In the genomic region with DNA sequence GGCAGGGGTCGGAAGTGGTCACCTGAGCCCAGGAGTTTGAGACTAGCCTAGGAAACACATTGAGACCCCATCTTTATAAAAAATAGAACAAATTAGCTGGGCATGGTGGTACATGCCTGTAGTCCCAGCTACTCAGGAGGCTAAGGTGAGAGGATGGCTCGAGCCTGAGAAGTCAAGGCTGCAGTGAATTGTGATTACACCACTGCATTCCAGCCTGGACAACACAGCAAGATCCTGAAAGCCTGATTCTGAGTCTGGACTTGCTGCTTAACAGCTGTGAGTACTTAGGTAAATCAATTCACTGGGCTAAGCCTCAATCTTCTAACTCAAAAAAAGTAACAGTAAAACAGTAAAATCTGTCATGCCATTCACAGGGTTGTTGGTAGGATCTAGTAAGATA, we compare ENCODE assay signal across 35 cellular contexts.
"Had no signal": no experiment of that assay in that cellular context is flagged by ENCODE, and none has a peak within 500 bp of the region (broad histone marks: within the 10 kb centered on the region; RNA-seq: fewer than 3 reads in every experiment).

No MANE protein-coding gene starts in this region.

- H3K27ac Mint-ChIP-seq: activated CD4-positive, alpha-beta T cell treated with anti-CD3 and anti-CD28 coated beads, Interleukin-2, amount 10 ng/mL, durations not matched to agents 24 days and 14 days; activated CD8-positive, alpha-beta T cell treated with anti-CD3 and anti-CD28 coated beads for 36 hours; activated naive CD4-positive, alpha-beta T cell treated with anti-CD3 and anti-CD28 coated beads, Interleukin-2, amount 50 U/mL, for 24 hours; activated naive CD8-positive, alpha-beta T cell treated with anti-CD3 and anti-CD28 coated beads, Interleukin-2, amount 10 ng/mL, durations not matched to agents 7 days and 5 days; activated T-cell treated with anti-CD3 and anti-CD28 coated beads, Interleukin-2, amount 50 U/mL, for 72 hours had no signal

- H3K9ac ChIP-seq: SK-N-SH had no signal

- H3K27me3 ChIP-seq: ascending aorta, cardiac muscle cell, MG63, SJSA1 had no signal

- H3K4me2 ChIP-seq: SK-N-SH had no signal

- H3K4me3 ChIP-seq: ascending aorta, cardiac muscle cell, MG63, SJSA1 had no signal

- ATAC-seq: activated CD8-positive, alpha-beta T cell treated with anti-CD3 and anti-CD28 coated beads for 36 hours; activated T-cell treated with anti-CD3 and anti-CD28 coated beads, Interleukin-2, amount 50 U/mL, for 72 hours; activated T-helper 17 cell treated with anti-CD3 and anti-CD28 coated beads, Interleukin-2, amount 50 U/mL, for 72 hours; Panc1 had no signal

- H3K27ac ChIP-seq: ascending aorta, cardiac muscle cell, SJSA1, WERI-Rb-1 had no signal

- H3K9me3 Mint-ChIP-seq: activated CD4-positive, alpha-beta T cell treated with anti-CD3 and anti-CD28 coated beads, Interleukin-2, amount 10 ng/mL, durations not matched to agents 24 days and 14 days; activated CD8-positive, alpha-beta T cell treated with anti-CD3 and anti-CD28 coated beads for 36 hours; activated naive CD4-positive, alpha-beta T cell treated with anti-CD3 and anti-CD28 coated beads, Interleukin-2, amount 50 U/mL, for 24 hours; activated naive CD8-positive, alpha-beta T cell treated with anti-CD3 and anti-CD28 coated beads, Interleukin-2, amount 10 ng/mL, durations not matched to agents 7 days and 5 days; activated T-cell treated with anti-CD3 and anti-CD28 coated beads, Interleukin-2, amount 50 U/mL, for 72 hours; activated T-helper 17 cell treated with anti-CD3 and anti-CD28 coated beads, Interleukin-2, amount 50 U/mL, for 72 hours; central memory CD8-positive, alpha-beta T cell had no signal

- H3K36me3 ChIP-seq: cardiac muscle cell had no signal

- H3K36me3 Mint-ChIP-seq: activated naive CD4-positive, alpha-beta T cell treated with anti-CD3 and anti-CD28 coated beads, Interleukin-2, amount 50 U/mL, for 24 hours had no signal

- DNase-seq: activated CD4-positive, alpha-beta T cell treated with anti-CD3 and anti-CD28 coated beads, Interleukin-2, amount 10 ng/mL, durations not matched to agents 24 days and 14 days; activated CD4-positive, alpha-beta T cell treated with anti-CD3 and anti-CD28 coated beads, Interleukin-2, amount 50 U/mL, for 4 hours; activated CD4-positive, CD25-positive, alpha-beta regulatory T cell; activated CD8-positive, alpha-beta T cell treated with anti-CD3 and anti-CD28 coated beads for 36 hours; activated effector memory CD4-positive, alpha-beta T cell treated with anti-CD3 and anti-CD28 coated beads, Interleukin-2, amount 50 U/mL, for 16 hours; activated naive CD4-positive, alpha-beta T cell; activated naive CD8-positive, alpha-beta T cell treated with anti-CD3 and anti-CD28 coated beads, Interleukin-2, amount 10 ng/mL, durations not matched to agents 7 days and 5 days; activated T-cell treated with anti-CD3 and anti-CD28 coated beads, Interleukin-2, amount 50 U/mL, for 1 hour; activated T-cell treated with anti-CD3 and anti-CD28 coated beads, Interleukin-2, amount 50 U/mL, for 72 hours; amygdala; Kasumi-1; MG63; NCI-H1048; NCI-H1105 treated with DMSO at 0.1 percent for 48 hours; NCI-H1436; NCI-H1694; NCI-H1930; NCI-H2081 treated with DMSO at 0.1 percent for 48 hours; NCI-H226; NCI-H446 treated with DMSO at 0.1 percent for 48 hours; NCI-H524; NCI-H69; NCI-H82; SHP77 treated with DMSO at 0.1 percent for 48 hours; SK-N-SH; T-helper 2 cell; T-helper 9 cell; WERI-Rb-1 had no signal

- H3K9me3 ChIP-seq: ascending aorta, MG63, SK-N-SH had no signal

- H3K4me3 Mint-ChIP-seq: activated CD4-positive, alpha-beta T cell treated with anti-CD3 and anti-CD28 coated beads, Interleukin-2, amount 10 ng/mL, durations not matched to agents 24 days and 14 days; activated CD8-positive, alpha-beta T cell treated with anti-CD3 and anti-CD28 coated beads for 36 hours; activated naive CD4-positive, alpha-beta T cell treated with anti-CD3 and anti-CD28 coated beads, Interleukin-2, amount 50 U/mL, for 24 hours; activated naive CD8-positive, alpha-beta T cell treated with anti-CD3 and anti-CD28 coated beads, Interleukin-2, amount 10 ng/mL, durations not matched to agents 7 days and 5 days; activated T-cell treated with anti-CD3 and anti-CD28 coated beads, Interleukin-2, amount 50 U/mL, for 72 hours; central memory CD8-positive, alpha-beta T cell had no signal

- H3K27me3 Mint-ChIP-seq: activated CD4-positive, alpha-beta T cell treated with anti-CD3 and anti-CD28 coated beads, Interleukin-2, amount 10 ng/mL, durations not matched to agents 24 days and 14 days; activated CD8-positive, alpha-beta T cell treated with anti-CD3 and anti-CD28 coated beads for 36 hours; activated naive CD4-positive, alpha-beta T cell treated with anti-CD3 and anti-CD28 coated beads, Interleukin-2, amount 50 U/mL, for 24 hours; activated naive CD8-positive, alpha-beta T cell treated with anti-CD3 and anti-CD28 coated beads, Interleukin-2, amount 10 ng/mL, durations not matched to agents 7 days and 5 days; activated T-helper 17 cell treated with anti-CD3 and anti-CD28 coated beads, Interleukin-2, amount 50 U/mL, for 72 hours; central memory CD8-positive, alpha-beta T cell had no signal
